1 cellular context compared by ENCODE assay signal in genomic region chr6:25369450-25370086, GRCh38.
TF ChIP-seq lines count a peak whose summit lies in the region.

No MANE protein-coding gene starts in this region.

TF ChIP-seq in IMR-90, 13 proteins besides CTCF, POLR2A, EP300 and RAD21 (continued from another document):
- no peak for TF ChIP-seq ELK1 (IDR thresholded peaks at IDR 0.05; ENCODE audit: borderline replicate concordance, low read depth, low read length)
- no peak for TF ChIP-seq USF2 (IDR thresholded peaks at IDR 0.05; ENCODE audit: low read depth, low read length)
- no peak for TF ChIP-seq MAZ (IDR thresholded peaks at IDR 0.05; ENCODE audit: borderline replicate concordance, low read depth, low read length)
- TF ChIP-seq CEBPB (IDR thresholded peaks at IDR 0.05; ENCODE audit: low read depth, low read length), result no peak
